ENCODE assay signal across 19 cellular contexts in genomic region chr20:38012332-38012731, GRCh38. TPM values are rescaled to one million over a fixed set of nuclear protein-coding genes. Genes with fewer than 3 reads are reported as not detected.
A peak's percentile ranks its signal among the peaks of the same experiment; 100 is the strongest.
DNase-seq lines count a peak whose midpoint lies in the region; ATAC-seq and TF ChIP-seq lines count a peak whose summit lies in the region.
"Had no signal": no experiment of that assay in that cellular context is flagged by ENCODE, and none has a peak within 500 bp of the region (broad histone marks: within the 10 kb centered on the region; RNA-seq: fewer than 3 reads in every experiment).

No MANE protein-coding gene starts in this region.

- intact Hi-C loops in right cardiac atrium (cut with DNase I) (no loop called here), cardiac septum (cut with DNase I) (no loop called here), psoas muscle (cut with DNase I) (no loop called here)

- peak overlapping the region; percentile 14 for H3K27ac ChIP-seq in right cardiac atrium (ENCODE audit: low read length)
- H3K27ac ChIP-seq in psoas muscle = no peak overlapping the region
- no peak overlapping the region for H3K27ac ChIP-seq in mesenchymal stem cell (ENCODE audit: low read length, poor library complexity, severe bottlenecking)
- H3K27ac ChIP-seq: 22Rv1; A549; BLaER1 treated with 17β-estradiol and CSF1 and Interleukin-3, amounts not matched to agents 10 nM and 100 nM; C4-2B had no signal

- H3K9me3 ChIP-seq in right cardiac atrium (ENCODE audit: control insufficient read depth, low read length) = no peaks in the 10 kb centered on the region
- H3K9me3 ChIP-seq in psoas muscle = no peaks in the 10 kb centered on the region
- H3K9me3 ChIP-seq in mesenchymal stem cell (ENCODE audit: control insufficient read depth, low read length) = peaks cover 13% of the 10 kb centered on the region
- H3K9me3 ChIP-seq: Caco-2 had no signal

- no peak overlapping the region for H3K4ac ChIP-seq in mesenchymal stem cell (ENCODE audit: low read depth in 1 of 2, low read length in 2 of 2)

- no peak overlapping the region for H2BK15ac ChIP-seq in mesenchymal stem cell (ENCODE audit: low read depth, poor library complexity, severe bottlenecking)

- H3K27me3 ChIP-seq in right cardiac atrium (ENCODE audit: control insufficient read depth, insufficient read depth) (no peaks in the 10 kb centered on the region), psoas muscle (ENCODE audit: insufficient read depth in 3 of 3, low read length in 2 of 3) (no peaks in the 10 kb centered on the region), mesenchymal stem cell (ENCODE audit: control insufficient read depth in 1 of 2, insufficient read depth in 1 of 2, low read length in 2 of 2) (no peaks in the 10 kb centered on the region)
- H3K27me3 ChIP-seq: BLaER1 treated with 17β-estradiol and CSF1 and Interleukin-3, amounts not matched to agents 10 nM and 100 nM had no signal

- no peak overlapping the region for H3K18ac ChIP-seq in mesenchymal stem cell (ENCODE audit: low read depth in 1 of 2, low read length in 2 of 2)

- H3K36me3 ChIP-seq in psoas muscle (ENCODE audit: insufficient read depth in 1 of 2, low read depth in 1 of 2) (peaks cover 5 to 45% of the 10 kb centered on the region in 2 donors), mesenchymal stem cell (ENCODE audit: control insufficient read depth in 1 of 2, insufficient read depth in 2 of 2, low read depth in 1 of 2, low read length in 2 of 2) (peaks cover 27 to 74% of the 10 kb centered on the region in 2 experiments)

- H4K91ac ChIP-seq in mesenchymal stem cell (ENCODE audit: low read length) = no peak overlapping the region

- no peak overlapping the region for H3K14ac ChIP-seq in mesenchymal stem cell (ENCODE audit: low read length in 2 of 2)

- H3K27me3 Mint-ChIP-seq in endothelial cell (ENCODE audit: unreplicated experiment) = peaks cover 5% of the 10 kb centered on the region
- no peaks in the 10 kb centered on the region for H3K27me3 Mint-ChIP-seq in stimulated activated naive B cell treated with anti-CD40 and anti-IgM and Interleukin-4, amounts not matched to agents 10 μg/mL and 1 μg/mL and 100 μg/mL, for 72 hours
- H3K27me3 Mint-ChIP-seq: B cell; CD4-positive, alpha-beta T cell had no signal

- peaks cover 52% of the 10 kb centered on the region for H3K79me1 ChIP-seq in mesenchymal stem cell (replicated peaks; ENCODE audit: low read length, poor library complexity, severe bottlenecking)

- no peak overlapping the region for H2AFZ ChIP-seq in mesenchymal stem cell (ENCODE audit: low read depth, low read length)

- H3K4me3 ChIP-seq in right cardiac atrium (ENCODE audit: low read length) = no peak overlapping the region
- H3K4me3 ChIP-seq in psoas muscle = no peak overlapping the region
- H3K4me3 ChIP-seq in mesenchymal stem cell (ENCODE audit: insufficient read depth in 1 of 2, low read depth in 1 of 2, low read length in 2 of 2) = no peak overlapping the region
- H3K4me3 ChIP-seq: A549; BLaER1 treated with 17β-estradiol and CSF1 and Interleukin-3, amounts not matched to agents 10 nM and 100 nM had no signal

- no peaks in the 10 kb centered on the region for H3K4me1 ChIP-seq in right cardiac atrium (ENCODE audit: control insufficient read depth, insufficient read depth, low read length)
- peaks cover 14% of the 10 kb centered on the region for H3K4me1 ChIP-seq in psoas muscle
- no peaks in the 10 kb centered on the region for H3K4me1 ChIP-seq in mesenchymal stem cell (ENCODE audit: control insufficient read depth, insufficient read depth, low read depth, low read length)
- H3K4me1 ChIP-seq: A549; BLaER1 treated with 17β-estradiol and CSF1 and Interleukin-3, amounts not matched to agents 10 nM and 100 nM; Caco-2 had no signal

- DNase-seq in right cardiac atrium = no peak
- DNase-seq in cardiac septum (ENCODE audit: low spot score) = no peak
- DNase-seq in endothelial cell (ENCODE audit: low spot score) = no peak
- no peak for DNase-seq in psoas muscle
- no peak for DNase-seq in stimulated activated naive B cell treated with anti-CD40 and anti-IgM and Interleukin-4, amounts not matched to agents 10 μg/mL and 1 μg/mL and 100 μg/mL, for 72 hours
- no peak for DNase-seq in mesenchymal stem cell
- DNase-seq: AML-193; Caco-2; Calu3; CD4-positive, alpha-beta T cell; CD8-positive, alpha-beta T cell; DMS79 treated with DMSO at 0.1 percent for 48 hours; GF-D8 had no signal

- no peak overlapping the region for H4K8ac ChIP-seq in mesenchymal stem cell (ENCODE audit: low read length)

- no peak overlapping the region for H3K27ac Mint-ChIP-seq in endothelial cell (ENCODE audit: unreplicated experiment)
- H3K27ac Mint-ChIP-seq in stimulated activated naive B cell treated with anti-CD40 and anti-IgM and Interleukin-4, amounts not matched to agents 10 μg/mL and 1 μg/mL and 100 μg/mL, for 72 hours = peak overlapping the region; percentile 49
- H3K27ac Mint-ChIP-seq: B cell; CD4-positive, alpha-beta T cell; CD8-positive, alpha-beta T cell had no signal

- peaks cover 23% of the 10 kb centered on the region for H3K4me1 Mint-ChIP-seq in endothelial cell (ENCODE audit: unreplicated experiment)
- H3K4me1 Mint-ChIP-seq in stimulated activated naive B cell treated with anti-CD40 and anti-IgM and Interleukin-4, amounts not matched to agents 10 μg/mL and 1 μg/mL and 100 μg/mL, for 72 hours = peaks cover 0 to 10% of the 10 kb centered on the region in 2 donors
- H3K4me1 Mint-ChIP-seq: B cell had no signal

- no peak overlapping the region for H2BK120ac ChIP-seq in mesenchymal stem cell (ENCODE audit: low read depth, low read length)

- H3K9me3 Mint-ChIP-seq in endothelial cell (ENCODE audit: unreplicated experiment) = no peaks in the 10 kb centered on the region
- H3K9me3 Mint-ChIP-seq in stimulated activated naive B cell treated with anti-CD40 and anti-IgM and Interleukin-4, amounts not matched to agents 10 μg/mL and 1 μg/mL and 100 μg/mL, for 72 hours = peaks cover 0 to 3% of the 10 kb centered on the region in 2 donors
- H3K9me3 Mint-ChIP-seq: CD4-positive, alpha-beta T cell; CD8-positive, alpha-beta T cell had no signal

- ATAC-seq in right cardiac atrium (no peak), psoas muscle (peak; percentile 53 to 86 (median 73)), GM18909 (IDR thresholded peaks at IDR 0.05; ENCODE audit: poor library complexity, unreplicated experiment) (no peak)
- ATAC-seq in stimulated activated naive B cell treated with anti-CD40 and anti-IgM and Interleukin-4, amounts not matched to agents 10 μg/mL and 1 μg/mL and 100 μg/mL, for 72 hours (replicated peaks) = no peak
- ATAC-seq: A549; CD8-positive, alpha-beta T cell had no signal

- no peak overlapping the region for H3K23ac ChIP-seq in mesenchymal stem cell (ENCODE audit: low read length in 2 of 2)

- no peak overlapping the region for H3K4me2 ChIP-seq in mesenchymal stem cell (ENCODE audit: low read length, poor library complexity, severe bottlenecking)
- H3K4me2 ChIP-seq: A549; BLaER1 treated with 17β-estradiol and CSF1 and Interleukin-3, amounts not matched to agents 10 nM and 100 nM had no signal

- H2BK12ac ChIP-seq in mesenchymal stem cell (ENCODE audit: low read length in 2 of 2) = no peak overlapping the region

- peaks cover 48% of the 10 kb centered on the region for H3K36me3 Mint-ChIP-seq in endothelial cell (ENCODE audit: low read depth, unreplicated experiment)
- peaks cover 43 to 59% of the 10 kb centered on the region in 2 donors for H3K36me3 Mint-ChIP-seq in stimulated activated naive B cell treated with anti-CD40 and anti-IgM and Interleukin-4, amounts not matched to agents 10 μg/mL and 1 μg/mL and 100 μg/mL, for 72 hours

- H2BK5ac ChIP-seq in mesenchymal stem cell (ENCODE audit: low read depth, low read length, poor library complexity, severe bottlenecking) = no peak overlapping the region

- peak overlapping the region; percentile 53 for H3K4me3 Mint-ChIP-seq in endothelial cell (ENCODE audit: unreplicated experiment)
- no peak overlapping the region for H3K4me3 Mint-ChIP-seq in stimulated activated naive B cell treated with anti-CD40 and anti-IgM and Interleukin-4, amounts not matched to agents 10 μg/mL and 1 μg/mL and 100 μg/mL, for 72 hours
- H3K4me3 Mint-ChIP-seq: B cell; CD4-positive, alpha-beta T cell; CD8-positive, alpha-beta T cell had no signal

- no peak overlapping the region for H3K9ac ChIP-seq in mesenchymal stem cell (ENCODE audit: low read length)
- H3K9ac ChIP-seq: BLaER1 treated with 17β-estradiol and CSF1 and Interleukin-3, amounts not matched to agents 10 nM and 100 nM had no signal

- WGBS in right cardiac atrium = 88% methylated on average over 8 of the region's 8 CpGs
- WGBS in psoas muscle, 3 donors = 53 to 84% (median 56%) methylated on average over 8 of the region's 8 CpGs
- 95% methylated on average over 8 of the region's 8 CpGs for WGBS in mesenchymal stem cell

- TF ChIP-seq CTCF in endothelial cell (IDR thresholded peaks at IDR 0.05; ENCODE audit: unreplicated experiment) (no peak), psoas muscle (IDR thresholded peaks at IDR 0.05) (no peak)

- H2AK5ac ChIP-seq in mesenchymal stem cell (ENCODE audit: low read length, severe bottlenecking) = no peak overlapping the region

RNA-seq across cellular contexts. Expression of gene TTI1, which starts 20.9 kb away (rescaled TPM):
- total RNA-seq in right cardiac atrium (10 to 100 TPM; 13.1 to 15.4 (median 14.0) TPM), cardiac septum (11.4 TPM), endothelial cell (ENCODE audit: unreplicated experiment) (31.9 TPM), psoas muscle (10 to 100 TPM; 11.9 to 24.0 (median 14.8) TPM)
- polyA plus RNA-seq in right cardiac atrium (11.4 TPM), psoas muscle (10 to 100 TPM; 11.4 to 29.7 (median 19.5) TPM)
- 7.0 TPM for polyA plus RNA-seq in mesenchymal stem cell (2013, experiment 1 of 2)
- polyA plus RNA-seq in mesenchymal stem cell (2013, experiment 2 of 2) = 6.9 TPM

RNA-seq across cellular contexts. Expression of gene RPRD1B, which starts 21.2 kb away (rescaled TPM):
- 10 to 100 TPM; 66.9 to 88.5 (median 69.1) TPM for total RNA-seq in right cardiac atrium
- polyA plus RNA-seq in right cardiac atrium = 18.5 TPM
- 62.2 TPM for total RNA-seq in cardiac septum
- 24.1 TPM for total RNA-seq in endothelial cell (ENCODE audit: unreplicated experiment)
- total RNA-seq in psoas muscle = 10 to 100 TPM; 32.7 to 55.7 (median 44.4) TPM
- polyA plus RNA-seq in psoas muscle = 10 to 100 TPM; 14.0 to 29.9 (median 29.4) TPM
- polyA plus RNA-seq in mesenchymal stem cell (2013, experiment 1 of 2) = 26.4 TPM
- 25.9 TPM for polyA plus RNA-seq in mesenchymal stem cell (2013, experiment 2 of 2)

Comparison
In these comparisons a context has a peak if more than half of its experiments do, and no peak if none do; other contexts are left out.
1. ATAC-seq: peak in psoas muscle (4 of 4); none in right cardiac atrium (0 of 2), stimulated activated naive B cell treated with anti-CD40 and anti-IgM and Interleukin-4, amounts not matched to agents 10 μg/mL and 1 μg/mL and 100 μg/mL, for 72 hours (0 of 2) and GM18909 (single experiment).